30 cellular contexts compared by ENCODE assay signal in genomic region chr22:45291931-45292290, GRCh38. TPM values are rescaled to one million over a fixed set of nuclear protein-coding genes. Genes with fewer than 3 reads are reported as not detected.
"Had no signal": no experiment of that assay in that cellular context is flagged by ENCODE, and none has a peak within 500 bp of the region (broad histone marks: within the 10 kb centered on the region; RNA-seq: fewer than 3 reads in every experiment).

No MANE protein-coding gene starts in this region.

- DNase-seq: activated CD4-positive, alpha-beta T cell treated with anti-CD3 and anti-CD28 coated beads for 48 hours; activated CD4-positive, alpha-beta T cell treated with anti-CD3 and anti-CD28 coated beads, Interleukin-2, amount 50 U/mL, for 48 hours; activated CD8-positive, alpha-beta memory T cell treated with anti-CD3 and anti-CD28 coated beads for 24 hours; activated effector memory CD4-positive, alpha-beta T cell treated with anti-CD3 and anti-CD28 coated beads, Interleukin-2, amount 50 U/mL, for 16 hours; activated naive CD4-positive, alpha-beta T cell treated with anti-CD3 and anti-CD28 coated beads, Interleukin-2, amount 10 ng/mL, durations not matched to agents 7 days and 5 days; activated naive CD8-positive, alpha-beta T cell treated with anti-CD3 and anti-CD28 coated beads, Interleukin-2, amount 10 ng/mL, durations not matched to agents 7 days and 5 days; brain microvascular endothelial cell; cortex of kidney; effector memory CD8-positive, alpha-beta T cell; erythroblast; gastrocnemius medialis; hippocampal formation; kidney; left colon; mammary epithelial cell; naive thymus-derived CD4-positive, alpha-beta T cell; nucleus accumbens; psoas muscle; sigmoid colon; small intestine; stimulated activated CD4-positive, alpha-beta T cell treated with anti-CD3 and anti-CD28 coated beads, Interleukin-4, amount 100 ng/mL, for 4 hours; stimulated activated CD8-positive, alpha-beta memory T cell treated with anti-CD3 and anti-CD28 coated beads, Interleukin-4, amount 100 ng/mL, for 48 hours; stimulated activated naive B cell treated with anti-CD40 and anti-IgM and Interleukin-4, amounts not matched to agents 10 μg/mL and 1 μg/mL and 100 μg/mL, for 72 hours; stomach; thyroid gland; upper lobe of left lung had no signal

- H3K9me3 ChIP-seq: gastrocnemius medialis, psoas muscle, sigmoid colon, stomach, thyroid gland, upper lobe of left lung had no signal

- H3K4me1 ChIP-seq: psoas muscle, sigmoid colon had no signal

- H3K27me3 ChIP-seq: gastrocnemius medialis, thyroid gland, upper lobe of left lung had no signal

- ATAC-seq: gastrocnemius medialis; left colon; stimulated activated naive B cell treated with anti-CD40 and anti-IgM and Interleukin-4, amounts not matched to agents 10 μg/mL and 1 μg/mL and 100 μg/mL, for 72 hours had no signal

- H3K36me3 ChIP-seq: brain microvascular endothelial cell, gastrocnemius medialis, sigmoid colon, stomach, thyroid gland, upper lobe of left lung had no signal

- H3K9ac ChIP-seq: parathyroid adenoma had no signal

- H3K27ac ChIP-seq: brain microvascular endothelial cell, parathyroid adenoma, psoas muscle, sigmoid colon, stomach, thyroid gland, upper lobe of left lung, VCaP had no signal

- H3K4me3 ChIP-seq: gastrocnemius medialis, psoas muscle, sigmoid colon, stomach, thyroid gland, upper lobe of left lung had no signal

- H2AFZ ChIP-seq: parathyroid adenoma had no signal

RNA-seq across cellular contexts. Expression of gene UPK3A, which starts 7.2 kb away (rescaled TPM):
- polyA plus RNA-seq: liver, mammary epithelial cell, neural cell had no signal
